ENCODE assay signal across 1 cellular context in the genomic region with DNA sequence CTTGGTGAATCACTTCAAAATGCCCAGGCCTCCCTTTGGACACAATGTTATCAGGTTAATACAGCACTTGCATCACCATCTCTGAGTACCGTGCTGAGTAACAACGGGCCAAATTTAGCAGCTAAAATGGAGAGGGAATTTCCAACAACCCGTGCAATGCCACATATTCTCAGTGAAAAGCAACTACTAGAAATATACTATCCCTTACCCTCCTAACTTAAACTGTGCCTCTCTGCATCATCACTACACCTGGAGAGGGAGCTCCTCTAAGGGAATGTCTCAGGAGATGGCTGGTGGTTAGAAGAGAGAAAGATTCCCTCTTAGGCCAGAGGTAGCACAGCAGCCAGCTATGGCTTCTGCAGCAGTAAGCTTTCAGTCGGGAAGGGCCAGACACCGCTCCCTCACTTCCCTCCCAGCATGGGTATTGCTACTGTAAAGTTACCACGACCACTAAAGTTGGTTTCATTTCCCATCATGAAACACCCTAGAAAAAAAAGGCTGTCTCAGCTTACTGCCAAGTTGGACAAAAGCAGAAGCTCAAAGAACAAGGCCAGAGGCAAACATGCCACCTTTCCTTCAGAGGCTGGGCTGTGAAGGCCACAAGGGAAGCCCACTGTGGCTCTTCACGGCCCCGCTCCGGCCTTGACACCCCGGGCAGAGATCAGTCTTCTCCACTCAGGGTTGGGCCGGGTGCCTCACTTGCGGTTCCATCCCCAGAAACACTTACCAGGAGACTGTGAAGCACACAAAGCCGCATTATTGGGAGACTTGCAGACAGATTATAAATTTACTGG.
TF ChIP-seq lines count a peak whose summit lies in the region.

No MANE protein-coding gene starts in this region.

TF ChIP-seq in HepG2, 621 proteins besides CTCF, POLR2A, EP300 and RAD21 (continues in another document):
- TF ChIP-seq MEIS1 (CRISPR knock-in tag; IDR thresholded peaks at IDR 0.05; ENCODE audit: borderline replicate concordance) = peak; percentile 59; the same call in 1 of the 2 replicates
- TF ChIP-seq HDAC1 (CRISPR knock-in tag; IDR thresholded peaks at IDR 0.05) = 0 out of 2 replicates have a peak, but pooled peaks have one; percentile 36
- TF ChIP-seq ZNF598 (CRISPR knock-in tag; IDR thresholded peaks at IDR 0.05; ENCODE audit: borderline replicate concordance) = 0 out of 2 replicates have a peak, but pooled peaks have one; percentile 26
- TF ChIP-seq FOXO4 (CRISPR knock-in tag; conservative IDR thresholded peaks at IDR 0.05) = 0 out of 2 replicates have a peak, but pooled peaks have one; percentile 80
- TF ChIP-seq SALL1 (CRISPR knock-in tag; IDR thresholded peaks at IDR 0.05) = peak; percentile 47; the same call in 1 of the 2 replicates
- TF ChIP-seq ZSCAN31 (CRISPR knock-in tag; IDR thresholded peaks at IDR 0.05; ENCODE audit: low read depth) = 0 out of 2 replicates have a peak, but pooled peaks have one; percentile 25
- TF ChIP-seq BHLHE40 (IDR thresholded peaks at IDR 0.05; ENCODE audit: low read length) = no peak
- no peak for TF ChIP-seq DNMT3B (CRISPR knock-in tag; conservative IDR thresholded peaks at IDR 0.05)
- no peak for TF ChIP-seq GLI4 (CRISPR knock-in tag; IDR thresholded peaks at IDR 0.05; ENCODE audit: borderline replicate concordance)
- peak; percentile 8; the same call in 1 of the 2 replicates for TF ChIP-seq MIXL1 (CRISPR knock-in tag; IDR thresholded peaks at IDR 0.05)
- TF ChIP-seq ZMYM3 (CRISPR knock-in tag; IDR thresholded peaks at IDR 0.05) = 0 out of 2 replicates have a peak, but pooled peaks have one; percentile 47
- peak; percentile 39; the same call in 1 of the 2 replicates for TF ChIP-seq AHDC1 (CRISPR knock-in tag; IDR thresholded peaks at IDR 0.05; ENCODE audit: borderline replicate concordance)
- TF ChIP-seq ZNF432 (CRISPR knock-in tag; IDR thresholded peaks at IDR 0.05; ENCODE audit: borderline replicate concordance) = no peak
- TF ChIP-seq MAFK (conservative IDR thresholded peaks at IDR 0.05 in 1 of 2, IDR thresholded peaks at IDR 0.05 in 1 of 2; ENCODE audit: low read length in 2 of 2) = no peak
- peak; percentile 55 for TF ChIP-seq HDAC2 (CRISPR knock-in tag; IDR thresholded peaks at IDR 0.05)
- no peak for TF ChIP-seq SOX13 (IDR thresholded peaks at IDR 0.05)
- peak in 1 of 2 experiments; percentile 35; a peak in 1 of 4 replicates for TF ChIP-seq SOX13 (CRISPR knock-in tag; conservative IDR thresholded peaks at IDR 0.05 in 1 of 2, IDR thresholded peaks at IDR 0.05 in 1 of 2)
- no peak for TF ChIP-seq ZNF768 (CRISPR knock-in tag; IDR thresholded peaks at IDR 0.05)
- TF ChIP-seq ZSCAN22 (CRISPR knock-in tag; IDR thresholded peaks at IDR 0.05) = peak; percentile 33; the same call in 1 of the 2 replicates
- TF ChIP-seq ZNF30 (CRISPR knock-in tag; IDR thresholded peaks at IDR 0.05) = 0 out of 2 replicates have a peak, but pooled peaks have one; percentile 56
- TF ChIP-seq SNAI1 (CRISPR knock-in tag; IDR thresholded peaks at IDR 0.05; ENCODE audit: borderline replicate concordance) = no peak
- 0 out of 2 replicates have a peak, but pooled peaks have one; percentile 23 for TF ChIP-seq ELF3 (CRISPR knock-in tag; IDR thresholded peaks at IDR 0.05)
- 0 out of 2 replicates have a peak, but pooled peaks have one; percentile 21 for TF ChIP-seq PATZ1 (CRISPR knock-in tag; IDR thresholded peaks at IDR 0.05)
- no peak for TF ChIP-seq YEATS4 (CRISPR knock-in tag; IDR thresholded peaks at IDR 0.05; ENCODE audit: borderline replicate concordance)
- TF ChIP-seq ZNF550 (CRISPR knock-in tag; IDR thresholded peaks at IDR 0.05; ENCODE audit: borderline replicate concordance) = no peak
- 0 out of 2 replicates have a peak, but pooled peaks have one; percentile 18 for TF ChIP-seq ZNF121 (CRISPR knock-in tag; IDR thresholded peaks at IDR 0.05)
- TF ChIP-seq MTA1 (CRISPR knock-in tag; IDR thresholded peaks at IDR 0.05; ENCODE audit: borderline replicate concordance) = peak; percentile 56; the same call in 1 of the 2 replicates
- TF ChIP-seq, protein P1, sequence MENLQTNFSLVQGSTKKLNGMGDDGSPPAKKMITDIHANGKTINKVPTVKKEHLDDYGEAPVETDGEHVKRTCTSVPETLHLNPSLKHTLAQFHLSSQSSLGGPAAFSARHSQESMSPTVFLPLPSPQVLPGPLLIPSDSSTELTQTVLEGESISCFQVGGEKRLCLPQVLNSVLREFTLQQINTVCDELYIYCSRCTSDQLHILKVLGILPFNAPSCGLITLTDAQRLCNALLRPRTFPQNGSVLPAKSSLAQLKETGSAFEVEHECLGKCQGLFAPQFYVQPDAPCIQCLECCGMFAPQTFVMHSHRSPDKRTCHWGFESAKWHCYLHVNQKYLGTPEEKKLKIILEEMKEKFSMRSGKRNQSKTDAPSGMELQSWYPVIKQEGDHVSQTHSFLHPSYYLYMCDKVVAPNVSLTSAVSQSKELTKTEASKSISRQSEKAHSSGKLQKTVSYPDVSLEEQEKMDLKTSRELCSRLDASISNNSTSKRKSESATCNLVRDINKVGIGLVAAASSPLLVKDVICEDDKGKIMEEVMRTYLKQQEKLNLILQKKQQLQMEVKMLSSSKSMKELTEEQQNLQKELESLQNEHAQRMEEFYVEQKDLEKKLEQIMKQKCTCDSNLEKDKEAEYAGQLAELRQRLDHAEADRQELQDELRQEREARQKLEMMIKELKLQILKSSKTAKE (CRISPR knock-in tag; IDR thresholded peaks at IDR 0.05; ENCODE audit: borderline replicate concordance) = no peak
- peak; percentile 15; the same call in 1 of the 2 replicates for TF ChIP-seq TFDP1 (CRISPR knock-in tag; IDR thresholded peaks at IDR 0.05; ENCODE audit: borderline replicate concordance)
- no peak for TF ChIP-seq ZNF552 (CRISPR knock-in tag; IDR thresholded peaks at IDR 0.05; ENCODE audit: borderline replicate concordance)
- TF ChIP-seq ARID5B (CRISPR knock-in tag; IDR thresholded peaks at IDR 0.05) = peak; percentile 42
- TF ChIP-seq RBFOX2 (IDR thresholded peaks at IDR 0.05; ENCODE audit: low read depth, low read length) = 0 out of 2 replicates have a peak, but pooled peaks have one; percentile 5
- TF ChIP-seq, protein P2, sequence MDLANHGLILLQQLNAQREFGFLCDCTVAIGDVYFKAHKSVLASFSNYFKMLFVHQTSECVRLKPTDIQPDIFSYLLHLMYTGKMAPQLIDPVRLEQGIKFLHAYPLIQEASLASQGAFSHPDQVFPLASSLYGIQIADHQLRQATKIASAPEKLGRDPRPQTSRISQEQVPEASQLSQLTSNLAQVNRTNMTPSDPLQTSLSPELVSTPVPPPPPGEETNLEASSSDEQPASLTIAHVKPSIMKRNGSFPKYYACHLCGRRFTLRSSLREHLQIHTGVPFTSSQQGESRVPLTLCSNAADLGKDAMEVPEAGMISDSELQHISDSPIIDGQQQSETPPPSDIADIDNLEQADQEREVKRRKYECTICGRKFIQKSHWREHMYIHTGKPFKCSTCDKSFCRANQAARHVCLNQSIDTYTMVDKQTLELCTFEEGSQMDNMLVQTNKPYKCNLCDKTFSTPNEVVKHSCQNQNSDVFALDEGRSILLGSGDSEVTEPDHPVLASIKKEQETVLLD (CRISPR knock-in tag; IDR thresholded peaks at IDR 0.05; ENCODE audit: low read depth) = no peak
